11 cellular contexts compared by ENCODE assay signal in the genomic region with DNA sequence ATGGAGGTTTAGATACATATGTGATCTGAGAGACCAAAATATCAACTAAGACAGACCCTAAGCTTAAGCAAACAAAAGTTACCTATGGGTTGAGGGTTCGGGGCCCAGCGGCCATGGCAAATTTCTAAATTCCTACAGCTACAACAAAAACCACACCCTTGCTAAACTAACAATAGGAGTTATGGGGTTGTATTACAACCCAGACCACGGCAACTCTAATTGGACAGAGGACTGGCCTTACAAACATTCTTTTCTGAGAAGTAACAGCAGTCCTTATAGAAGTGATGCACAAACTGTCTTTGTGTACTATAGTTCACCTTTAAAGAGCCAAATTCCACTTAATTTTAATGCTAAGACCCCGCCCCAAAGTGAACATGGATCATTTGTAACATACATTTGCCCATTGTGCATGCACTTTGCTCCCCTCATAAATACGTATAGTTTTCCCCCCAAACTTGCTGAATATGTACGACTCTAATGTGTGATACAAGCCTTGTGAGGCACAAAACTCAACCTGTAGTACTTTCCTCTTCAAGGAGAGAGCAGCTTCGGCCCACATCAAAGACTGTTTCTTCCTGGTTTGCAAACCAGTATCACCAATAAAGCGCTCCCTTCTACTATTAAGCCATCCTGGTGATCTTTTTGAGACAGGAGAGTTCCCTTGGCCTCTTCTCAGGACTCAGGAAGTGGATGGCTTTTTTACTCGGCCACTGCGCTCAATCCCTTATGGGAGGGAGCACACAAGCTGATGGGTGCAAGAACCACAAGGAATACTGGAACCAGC.
"Had no signal": no experiment of that assay in that cellular context is flagged by ENCODE, and none has a peak within 500 bp of the region (broad histone marks: within the 10 kb centered on the region; RNA-seq: fewer than 3 reads in every experiment).

No MANE protein-coding gene starts in this region.

- H3K4me3 Mint-ChIP-seq: activated CD8-positive, alpha-beta memory T cell treated with anti-CD3 and anti-CD28 coated beads, Interleukin-2, amount 10 ng/mL, durations not matched to agents 7 days and 5 days; stimulated activated naive B cell treated with anti-CD40 and anti-IgM and Interleukin-4, amounts not matched to agents 10 μg/mL and 1 μg/mL and 100 μg/mL, for 72 hours had no signal

- ATAC-seq: activated CD8-positive, alpha-beta memory T cell treated with anti-CD3 and anti-CD28 coated beads, Interleukin-2, amount 10 ng/mL, durations not matched to agents 7 days and 5 days; stimulated activated naive B cell treated with anti-CD40 and anti-IgM and Interleukin-4, amounts not matched to agents 10 μg/mL and 1 μg/mL and 100 μg/mL, for 72 hours had no signal

- H3K27me3 Mint-ChIP-seq: stimulated activated naive B cell treated with anti-CD40 and anti-IgM and Interleukin-4, amounts not matched to agents 10 μg/mL and 1 μg/mL and 100 μg/mL, for 72 hours had no signal

- H3K9me3 Mint-ChIP-seq: stimulated activated naive B cell treated with anti-CD40 and anti-IgM and Interleukin-4, amounts not matched to agents 10 μg/mL and 1 μg/mL and 100 μg/mL, for 72 hours had no signal

- H3K36me3 ChIP-seq: spleen had no signal

- H3K27ac Mint-ChIP-seq: activated CD8-positive, alpha-beta memory T cell treated with anti-CD3 and anti-CD28 coated beads, Interleukin-2, amount 10 ng/mL, durations not matched to agents 7 days and 5 days; stimulated activated naive B cell treated with anti-CD40 and anti-IgM and Interleukin-4, amounts not matched to agents 10 μg/mL and 1 μg/mL and 100 μg/mL, for 72 hours had no signal

- H3K36me3 Mint-ChIP-seq: activated CD8-positive, alpha-beta memory T cell treated with anti-CD3 and anti-CD28 coated beads, Interleukin-2, amount 10 ng/mL, durations not matched to agents 7 days and 5 days; stimulated activated naive B cell treated with anti-CD40 and anti-IgM and Interleukin-4, amounts not matched to agents 10 μg/mL and 1 μg/mL and 100 μg/mL, for 72 hours had no signal

- H3K27ac ChIP-seq: spleen had no signal

- H3K4me1 Mint-ChIP-seq: stimulated activated naive B cell treated with anti-CD40 and anti-IgM and Interleukin-4, amounts not matched to agents 10 μg/mL and 1 μg/mL and 100 μg/mL, for 72 hours had no signal

- H3K9me3 ChIP-seq: spleen had no signal

- DNase-seq: activated CD4-positive, alpha-beta T cell treated with anti-CD3 and anti-CD28 coated beads for 1 hour; activated CD4-positive, alpha-beta T cell treated with anti-CD3 and anti-CD28 coated beads, Interleukin-2, amount 50 U/mL, for 48 hours; activated CD8-positive, alpha-beta memory T cell treated with anti-CD3 and anti-CD28 coated beads, Interleukin-2, amount 10 ng/mL, durations not matched to agents 7 days and 5 days; activated T-cell treated with anti-CD3 and anti-CD28 coated beads, Interleukin-2, amount 50 U/mL, for 48 hours; aorta; effector CD4-positive, alpha-beta T cell; hippocampal formation; kidney glomerular epithelial cell; spleen; stimulated activated CD4-positive, alpha-beta T cell treated with anti-CD3 and anti-CD28 coated beads, Interleukin-1b, Interleukin-23, amount 100 ng/mL, for 48 hours; stimulated activated naive B cell treated with anti-CD40 and anti-IgM and Interleukin-4, amounts not matched to agents 10 μg/mL and 1 μg/mL and 100 μg/mL, for 72 hours had no signal

- H3K27me3 ChIP-seq: spleen had no signal

- H3K4me3 ChIP-seq: spleen had no signal
